In the genomic region with DNA sequence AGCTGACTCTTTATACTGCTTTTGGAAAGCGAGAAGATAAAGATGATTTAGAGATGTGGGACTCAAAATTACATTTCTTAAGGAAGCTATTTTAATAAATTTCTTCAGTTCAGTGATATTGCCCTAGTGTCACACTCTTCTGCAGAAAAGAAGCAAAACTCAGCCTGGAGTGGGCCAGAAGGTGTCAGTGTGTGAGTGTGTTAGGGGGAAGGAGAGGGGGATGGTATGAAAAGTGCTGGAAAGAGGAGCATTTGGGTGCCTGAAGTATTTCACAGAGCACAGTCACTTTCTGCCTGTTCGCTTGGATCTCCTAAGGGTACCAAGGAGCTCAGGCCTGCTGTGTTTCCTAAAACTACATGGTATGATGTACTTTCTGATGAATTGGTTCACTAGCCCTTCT, we compare ENCODE assay signal across 11 cellular contexts.
A peak's percentile ranks its signal among the peaks of the same experiment; 100 is the strongest.
DNase-seq lines count a peak whose midpoint lies in the region; ATAC-seq, FAIRE-seq and TF ChIP-seq lines count a peak whose summit lies in the region.
"Had no signal": no experiment of that assay in that cellular context is flagged by ENCODE, and none has a peak within 500 bp of the region (broad histone marks: within the 10 kb centered on the region; RNA-seq: fewer than 3 reads in every experiment).

No MANE protein-coding gene starts in this region.

- H3K4me1 ChIP-seq in pancreas (peaks cover 25 to 42% (median 34%) of the 10 kb centered on the region in 3 donors), small intestine (ENCODE audit: control insufficient read depth in 2 of 2, insufficient read depth in 1 of 2, low read depth in 1 of 2, low read length in 1 of 2) (peaks cover 0 to 3% of the 10 kb centered on the region in 2 donors)

- H3K4me3 Mint-ChIP-seq in dendritic cell treated with granulocyte-macrophage colony-stimulating factor and Interleukin-4, amounts not matched to agents 40 ng/mL and 50 ng/mL, for 4 days: no peak overlapping the region
- H3K4me3 Mint-ChIP-seq: activated naive CD4-positive, alpha-beta T cell treated with anti-CD3 and anti-CD28 coated beads, Interleukin-2, amount 10 ng/mL, durations not matched to agents 7 days and 5 days had no signal

- intact Hi-C loops in dendritic cell treated with granulocyte-macrophage colony-stimulating factor and Interleukin-4, amounts not matched to agents 40 ng/mL and 50 ng/mL, for 4 days (cut with micrococcal nuclease): no loop called here
- intact Hi-C loops in pancreas (cut with DNase I): no loop called here
- intact Hi-C loops in lower leg skin (cut with DNase I; ENCODE audit: low total_unique reads): no loop called here

- ATAC-seq in pancreas: peak in 2 of 4 donors; percentile 53 to 57

- peaks cover 66% of the 10 kb centered on the region for H3K4me1 Mint-ChIP-seq in dendritic cell treated with granulocyte-macrophage colony-stimulating factor and Interleukin-4, amounts not matched to agents 40 ng/mL and 50 ng/mL, for 4 days (ENCODE audit: low read depth)

- H3K27ac ChIP-seq in pancreas (peak overlapping the region in 3 of 4 donors; percentile 9 to 79 (median 78)), small intestine (ENCODE audit: low read depth in 1 of 2, low read length in 1 of 2) (no peak overlapping the region)

- FAIRE-seq in pancreas (lab: Jason Lieb, UNC): no peak
- no peak for FAIRE-seq in small intestine (lab: Jason Lieb, UNC)

- no peak for TF ChIP-seq POLR2A in lower leg skin (IDR thresholded peaks at IDR 0.05)

- H3K36me3 ChIP-seq in pancreas (no peaks in the 10 kb centered on the region), small intestine (ENCODE audit: control insufficient read depth in 2 of 2, insufficient read depth in 2 of 2, low read length in 2 of 2) (no peaks in the 10 kb centered on the region)

- TF ChIP-seq CTCF in GM10266 (IDR thresholded peaks at IDR 0.05; ENCODE audit: control insufficient read depth, insufficient read depth, low read depth, missing control alignments) (peak; percentile 32), pancreas (IDR thresholded peaks at IDR 0.05) (no peak), lower leg skin (IDR thresholded peaks at IDR 0.05) (no peak)

- H3K4me3 ChIP-seq in pancreas: peak overlapping the region in 2 of 4 donors; percentile 30 to 41
- H3K4me3 ChIP-seq in lower leg skin (ENCODE audit: low read depth, poor library complexity, severe bottlenecking): no peak overlapping the region
- H3K4me3 ChIP-seq in small intestine (ENCODE audit: low read depth in 1 of 2, low read length in 2 of 2): no peak overlapping the region

- H3K27me3 ChIP-seq in pancreas (no peaks in the 10 kb centered on the region), small intestine (ENCODE audit: control insufficient read depth in 2 of 2, insufficient read depth in 2 of 2, low read length in 2 of 2) (no peaks in the 10 kb centered on the region)

- peak overlapping the region; percentile 70 for H3K27ac Mint-ChIP-seq in dendritic cell treated with granulocyte-macrophage colony-stimulating factor and Interleukin-4, amounts not matched to agents 40 ng/mL and 50 ng/mL, for 4 days
- H3K27ac Mint-ChIP-seq: activated naive CD4-positive, alpha-beta T cell treated with anti-CD3 and anti-CD28 coated beads, Interleukin-2, amount 10 ng/mL, durations not matched to agents 7 days and 5 days had no signal

- H3K27me3 Mint-ChIP-seq in dendritic cell treated with granulocyte-macrophage colony-stimulating factor and Interleukin-4, amounts not matched to agents 40 ng/mL and 50 ng/mL, for 4 days: no peaks in the 10 kb centered on the region
- H3K27me3 Mint-ChIP-seq: activated naive CD4-positive, alpha-beta T cell treated with anti-CD3 and anti-CD28 coated beads, Interleukin-2, amount 10 ng/mL, durations not matched to agents 7 days and 5 days had no signal

- H3K9me3 Mint-ChIP-seq in dendritic cell treated with granulocyte-macrophage colony-stimulating factor and Interleukin-4, amounts not matched to agents 40 ng/mL and 50 ng/mL, for 4 days: no peaks in the 10 kb centered on the region
- H3K9me3 Mint-ChIP-seq: activated naive CD4-positive, alpha-beta T cell treated with anti-CD3 and anti-CD28 coated beads, Interleukin-2, amount 10 ng/mL, durations not matched to agents 7 days and 5 days had no signal

- peaks cover 10% of the 10 kb centered on the region for H3K36me3 Mint-ChIP-seq in dendritic cell treated with granulocyte-macrophage colony-stimulating factor and Interleukin-4, amounts not matched to agents 40 ng/mL and 50 ng/mL, for 4 days (ENCODE audit: low read depth)
- H3K36me3 Mint-ChIP-seq: activated naive CD4-positive, alpha-beta T cell treated with anti-CD3 and anti-CD28 coated beads, Interleukin-2, amount 10 ng/mL, durations not matched to agents 7 days and 5 days had no signal

- H3K9me3 ChIP-seq in pancreas (no peaks in the 10 kb centered on the region), small intestine (ENCODE audit: control insufficient read depth, low read depth) (no peaks in the 10 kb centered on the region)

- WGBS in pancreas, 2 donors: 41 to 42% methylated on average over 2 of the region's 2 CpGs
- 94 to 96% methylated on average over 2 of the region's 2 CpGs for WGBS in lower leg skin, 2 donors
- WGBS in small intestine, 3 donors: 89 to 94% (median 90%) methylated on average over 2 of the region's 2 CpGs

- DNase-seq in GM10266 (ENCODE audit: extremely low spot score): no peak
- peak; percentile 46 for DNase-seq in NCI-H146 treated with DMSO at 0.1 percent for 48 hours (lab: John Stamatoyannopoulos, UW; ENCODE audit: unreplicated experiment)
- DNase-seq in pancreas: peak in 1 of 6 donors; percentile 47
- DNase-seq in lower leg skin (ENCODE audit: low spot score in 2 of 2): no peak
- no peak for DNase-seq in small intestine
- DNase-seq in activated CD4-positive, alpha-beta T cell treated with anti-CD3 and anti-CD28 coated beads for 1 hour: no peak
- DNase-seq: activated naive CD4-positive, alpha-beta T cell treated with anti-CD3 and anti-CD28 coated beads, Interleukin-2, amount 10 ng/mL, durations not matched to agents 7 days and 5 days; MM.1S; occipital lobe; stimulated activated naive CD4-positive, alpha-beta T cell treated with Interleukin-2 at 50 U/mL for 16 hours had no signal

Comparison
In these comparisons a context has a peak if more than half of its experiments do, and no peak if none do; other contexts are left out.
1. H3K27ac ChIP-seq: peak in pancreas (3 of 4); none in small intestine (0 of 2).